In genomic region chr6:158509465-158509864, GRCh38 we compare ENCODE assay signal across 16 cellular contexts. TPM values are rescaled to one million over a fixed set of nuclear protein-coding genes. Genes with fewer than 3 reads are reported as not detected.
DNase-seq lines count a peak whose midpoint lies in the region; ATAC-seq and TF ChIP-seq lines count a peak whose summit lies in the region.
"Had no signal": no experiment of that assay in that cellular context is flagged by ENCODE, and none has a peak within 500 bp of the region (broad histone marks: within the 10 kb centered on the region; RNA-seq: fewer than 3 reads in every experiment).

No MANE protein-coding gene starts in this region.

- H3K9me3 Mint-ChIP-seq in Caco-2 (ENCODE audit: unreplicated experiment) (no peaks in the 10 kb centered on the region), endodermal cell (no peaks in the 10 kb centered on the region)
- no peaks in the 10 kb centered on the region for H3K9me3 Mint-ChIP-seq in stimulated activated naive CD8-positive, alpha-beta T cell treated with anti-CD3 and anti-CD28 coated beads, Interleukin-15, amount 100 ng/mL, for 72 hours
- H3K9me3 Mint-ChIP-seq: CD8-positive, alpha-beta T cell had no signal

- H3K27ac ChIP-seq in IMR-90 (ENCODE audit: insufficient read depth, low read length) (no peak overlapping the region), endodermal cell (ENCODE audit: low read depth, low read length) (no peak overlapping the region), trophoblast cell (ENCODE audit: low read depth, low read length) (no peak overlapping the region)
- H3K27ac ChIP-seq: BLaER1 treated with 17β-estradiol and CSF1 and Interleukin-3, amounts not matched to agents 10 nM and 100 nM had no signal

- DNase-seq in Caco-2 (no peak), IMR-90 (no peak), endodermal cell (peak; percentile 13), trophoblast cell (no peak), DMS53 (lab: John Stamatoyannopoulos, UW) (no peak), MV-4-11 (lab: John Stamatoyannopoulos, UW) (no peak)
- no peak for DNase-seq in stimulated activated naive CD8-positive, alpha-beta T cell treated with anti-CD3 and anti-CD28 coated beads, Interleukin-15, amount 100 ng/mL, for 72 hours
- DNase-seq: 8988T, DMS 273 treated with DMSO at 0.1 percent for 48 hours, GOT3, KG1 had no signal

- H3K23ac ChIP-seq in IMR-90 (ENCODE audit: low read depth, low read length) (no peak overlapping the region), trophoblast cell (ENCODE audit: low read length) (no peak overlapping the region)

- H3K79me1 ChIP-seq in IMR-90 (ENCODE audit: low read depth in 1 of 2, low read length in 2 of 2) (no peaks in the 10 kb centered on the region), trophoblast cell (ENCODE audit: low read length) (no peaks in the 10 kb centered on the region)

- BruUV-seq in Caco-2 (replicated peaks; lab: Mats Ljungman, UMichigan) (TSS peak; percentile 5), IMR-90 (replicated peaks; lab: Mats Ljungman, UMichigan) (TSS peak; percentile 36)

- WGBS in IMR-90 (ENCODE audit: extremely low coverage in 2 of 2, insufficient read length in 1 of 2), 2 experiments, result no CpG with 5 or more reads among the region's 11 CpGs
- WGBS in endodermal cell (ENCODE audit: insufficient coverage in 1 of 2, insufficient read length in 1 of 2), 2 experiments, result 99 to 100% methylated on average over 4 to 11 of the region's 11 CpGs
- WGBS in trophoblast cell (ENCODE audit: extremely low coverage, insufficient coverage, insufficient read length), result no CpG with 5 or more reads among the region's 11 CpGs

- no peak overlapping the region for H4K91ac ChIP-seq in IMR-90 (ENCODE audit: insufficient read depth, low read depth, low read length)
- no peak overlapping the region for H4K91ac ChIP-seq in trophoblast cell (ENCODE audit: low read depth, low read length)

- H4K20me1 ChIP-seq in IMR-90 (ENCODE audit: insufficient read depth, low read length), result no peaks in the 10 kb centered on the region

- intact Hi-C loops in Caco-2 (cut with micrococcal nuclease; ENCODE audit: unreplicated experiment), result no loop called here
- intact Hi-C loops in IMR-90 (cut with micrococcal nuclease), result no loop called here

- no peak overlapping the region for H2BK120ac ChIP-seq in IMR-90 (ENCODE audit: low read depth, low read length)
- no peak overlapping the region for H2BK120ac ChIP-seq in trophoblast cell (ENCODE audit: insufficient read depth, low read length, poor library complexity)

- no peak overlapping the region for H2BK20ac ChIP-seq in IMR-90 (ENCODE audit: low read depth, low read length)

- H3K9ac ChIP-seq in IMR-90 (ENCODE audit: low read depth, low read length) (no peak overlapping the region), endodermal cell (ENCODE audit: extremely low read depth, low read length, poor library complexity, severe bottlenecking) (no peak overlapping the region), trophoblast cell (ENCODE audit: low read length) (no peak overlapping the region)
- H3K9ac ChIP-seq: BLaER1 treated with 17β-estradiol and CSF1 and Interleukin-3, amounts not matched to agents 10 nM and 100 nM had no signal

- H3K36me3 ChIP-seq in Caco-2 (ENCODE audit: control insufficient read depth, insufficient read depth, low read length), result no peaks in the 10 kb centered on the region
- H3K36me3 ChIP-seq in IMR-90 (ENCODE audit: control insufficient read depth, insufficient read depth, low read length), result peaks cover 4% of the 10 kb centered on the region; the same call in 1 of the 2 replicates
- peaks cover 39% of the 10 kb centered on the region for H3K36me3 ChIP-seq in endodermal cell (ENCODE audit: control insufficient read depth, insufficient read depth, low read length)
- peaks cover 18 to 23% of the 10 kb centered on the region in 2 experiments for H3K36me3 ChIP-seq in trophoblast cell (ENCODE audit: control insufficient read depth in 1 of 2, insufficient read depth in 2 of 2, low read length in 2 of 2)
- H3K36me3 ChIP-seq: HAP-1 had no signal

- no peak for TF ChIP-seq CTCF in Caco-2 (IDR thresholded peaks at IDR 0.05; ENCODE audit: insufficient read depth in 1 of 2, low read depth in 1 of 2, low read length in 1 of 2, severe bottlenecking in 1 of 2, unreplicated experiment in 1 of 2)
- TF ChIP-seq CTCF in IMR-90 (conservative IDR thresholded peaks at IDR 0.05; ENCODE audit: low read depth, low read length), result no peak
- TF ChIP-seq CTCF in endodermal cell (conservative IDR thresholded peaks at IDR 0.05), result no peak

- no peak overlapping the region for H4K8ac ChIP-seq in IMR-90 (ENCODE audit: low read depth in 2 of 2, low read length in 2 of 2)
- H4K8ac ChIP-seq in trophoblast cell (ENCODE audit: low read depth, low read length), result no peak overlapping the region

- H4K12ac ChIP-seq in trophoblast cell (ENCODE audit: low read depth, low read length), result no peak overlapping the region

- no peak overlapping the region for H3K4me3 Mint-ChIP-seq in Caco-2 (ENCODE audit: unreplicated experiment)
- H3K4me3 Mint-ChIP-seq in endodermal cell, result no peak overlapping the region
- no peak overlapping the region for H3K4me3 Mint-ChIP-seq in stimulated activated naive CD8-positive, alpha-beta T cell treated with anti-CD3 and anti-CD28 coated beads, Interleukin-15, amount 100 ng/mL, for 72 hours
- H3K4me3 Mint-ChIP-seq: B cell; CD8-positive, alpha-beta T cell had no signal

- H2AK5ac ChIP-seq in IMR-90 (ENCODE audit: low read depth, low read length) (no peak overlapping the region), trophoblast cell (ENCODE audit: low read length) (no peak overlapping the region)

- no peak overlapping the region for H2AFZ ChIP-seq in IMR-90 (replicated peaks; ENCODE audit: low read length, poor library complexity)
- H2AFZ ChIP-seq in trophoblast cell (ENCODE audit: insufficient read depth, low read length, poor library complexity), result no peak overlapping the region

- H3K27ac Mint-ChIP-seq in Caco-2 (ENCODE audit: unreplicated experiment) (no peak overlapping the region), endodermal cell (no peak overlapping the region)
- H3K27ac Mint-ChIP-seq in stimulated activated naive CD8-positive, alpha-beta T cell treated with anti-CD3 and anti-CD28 coated beads, Interleukin-15, amount 100 ng/mL, for 72 hours, result no peak overlapping the region
- H3K27ac Mint-ChIP-seq: B cell; CD8-positive, alpha-beta T cell had no signal

- no peak overlapping the region for H3K18ac ChIP-seq in IMR-90 (ENCODE audit: low read depth, low read length)
- no peak overlapping the region for H3K18ac ChIP-seq in trophoblast cell (ENCODE audit: low read length)

- POLR2A ChIA-PET in Caco-2 (lab: Charles Lee), result no interaction called here
- POLR2A ChIA-PET in IMR-90 (lab: Charles Lee; ENCODE audit: unreplicated experiment), result no interaction called here

- no peak overlapping the region for H4K5ac ChIP-seq in IMR-90 (ENCODE audit: low read depth, low read length)

- no peak for TF ChIP-seq POLR2A in IMR-90 (IDR thresholded peaks at IDR 0.05; ENCODE audit: low read depth, low read length)

- no peaks in the 10 kb centered on the region for H3K27me3 Mint-ChIP-seq in Caco-2 (ENCODE audit: insufficient read depth, unreplicated experiment)
- no peaks in the 10 kb centered on the region for H3K27me3 Mint-ChIP-seq in endodermal cell (ENCODE audit: insufficient read depth)
- no peaks in the 10 kb centered on the region for H3K27me3 Mint-ChIP-seq in stimulated activated naive CD8-positive, alpha-beta T cell treated with anti-CD3 and anti-CD28 coated beads, Interleukin-15, amount 100 ng/mL, for 72 hours
- H3K27me3 Mint-ChIP-seq: B cell had no signal

- H3K4me3 ChIP-seq in Caco-2 (ENCODE audit: low read depth, low read length), result no peak overlapping the region
- H3K4me3 ChIP-seq in IMR-90 (ENCODE audit: insufficient read depth, low read depth, low read length), result no peak overlapping the region
- H3K4me3 ChIP-seq in endodermal cell (ENCODE audit: low read length), result no peak overlapping the region
- H3K4me3 ChIP-seq in trophoblast cell (ENCODE audit: low read depth, low read length), result peak overlapping the region; percentile 20
- H3K4me3 ChIP-seq: BLaER1 treated with 17β-estradiol and CSF1 and Interleukin-3, amounts not matched to agents 10 nM and 100 nM; HAP-1 had no signal

- H3K4me1 Mint-ChIP-seq in Caco-2 (ENCODE audit: low read depth, unreplicated experiment), result no peaks in the 10 kb centered on the region
- H3K4me1 Mint-ChIP-seq in endodermal cell, result peaks cover 1% of the 10 kb centered on the region
- H3K4me1 Mint-ChIP-seq in stimulated activated naive CD8-positive, alpha-beta T cell treated with anti-CD3 and anti-CD28 coated beads, Interleukin-15, amount 100 ng/mL, for 72 hours, result peaks cover 9% of the 10 kb centered on the region

- H3K9me1 ChIP-seq in IMR-90 (ENCODE audit: insufficient read depth, low read length), result no peaks in the 10 kb centered on the region

- no peak overlapping the region for H3K56ac ChIP-seq in IMR-90 (ENCODE audit: extremely low read depth, insufficient read depth, low read length)

- peaks cover 65% of the 10 kb centered on the region for H3K36me3 Mint-ChIP-seq in Caco-2 (ENCODE audit: insufficient read depth, unreplicated experiment)
- peaks cover 35% of the 10 kb centered on the region for H3K36me3 Mint-ChIP-seq in endodermal cell (ENCODE audit: low read depth)

- H3K9me3 ChIP-seq in Caco-2 (no peaks in the 10 kb centered on the region), IMR-90 (ENCODE audit: control insufficient read depth, insufficient read depth, low read length) (no peaks in the 10 kb centered on the region), endodermal cell (ENCODE audit: control insufficient read depth, low read length) (no peaks in the 10 kb centered on the region), trophoblast cell (ENCODE audit: insufficient read depth, low read depth, low read length) (no peaks in the 10 kb centered on the region)
- H3K9me3 ChIP-seq: BLaER1 treated with 17β-estradiol and CSF1 and Interleukin-3, amounts not matched to agents 10 nM and 100 nM; HAP-1 had no signal

- no peak overlapping the region for H2AK9ac ChIP-seq in IMR-90 (replicated peaks; ENCODE audit: low read depth, low read length, poor library complexity)

- CTCF ChIA-PET in Caco-2 (lab: Charles Lee), result no interaction called here
- CTCF ChIA-PET in IMR-90 (lab: Yijun Ruan, JAX), result no interaction called here

- ATAC-seq in IMR-90 (ENCODE audit: low read depth), result no peak
- no peak for ATAC-seq in HG02623 (IDR thresholded peaks at IDR 0.05; ENCODE audit: unreplicated experiment)
- ATAC-seq in stimulated activated naive CD8-positive, alpha-beta T cell treated with anti-CD3 and anti-CD28 coated beads, Interleukin-15, amount 100 ng/mL, for 72 hours, result no peak
- ATAC-seq: CD8-positive, alpha-beta T cell had no signal

- H2BK12ac ChIP-seq in trophoblast cell (ENCODE audit: low read length), result no peak overlapping the region

- H3K4me2 ChIP-seq in IMR-90 (ENCODE audit: low read depth, low read length), result no peak overlapping the region
- H3K4me2 ChIP-seq in trophoblast cell (ENCODE audit: low read length), result no peak overlapping the region
- H3K4me2 ChIP-seq: BLaER1 treated with 17β-estradiol and CSF1 and Interleukin-3, amounts not matched to agents 10 nM and 100 nM had no signal

- H3K14ac ChIP-seq in IMR-90 (replicated peaks; ENCODE audit: low read depth, low read length) (no peak overlapping the region), trophoblast cell (ENCODE audit: low read length) (no peak overlapping the region)

- H3K27me3 ChIP-seq in Caco-2 (replicated peaks; ENCODE audit: control insufficient read depth, insufficient read depth, low read length) (no peaks in the 10 kb centered on the region), IMR-90 (ENCODE audit: control insufficient read depth, insufficient read depth, low read length) (no peaks in the 10 kb centered on the region), endodermal cell (ENCODE audit: control insufficient read depth, insufficient read depth, low read length, poor library complexity, severe bottlenecking) (no peaks in the 10 kb centered on the region), trophoblast cell (ENCODE audit: insufficient read depth, low read length) (no peaks in the 10 kb centered on the region)

- H2BK5ac ChIP-seq in IMR-90 (ENCODE audit: low read depth, low read length, poor library complexity, severe bottlenecking) (no peak overlapping the region), trophoblast cell (ENCODE audit: low read depth, low read length, poor library complexity) (no peak overlapping the region)

- no peak overlapping the region for H2BK15ac ChIP-seq in IMR-90 (ENCODE audit: low read depth, low read length)

- no peak for TF ChIP-seq RAD21 in IMR-90 (IDR thresholded peaks at IDR 0.05; ENCODE audit: low read length)

- no peaks in the 10 kb centered on the region for H3K4me1 ChIP-seq in Caco-2
- H3K4me1 ChIP-seq in IMR-90 (ENCODE audit: control insufficient read depth, insufficient read depth, low read length), result no peaks in the 10 kb centered on the region
- no peaks in the 10 kb centered on the region for H3K4me1 ChIP-seq in endodermal cell (ENCODE audit: control insufficient read depth, insufficient read depth, low read length)
- no peaks in the 10 kb centered on the region for H3K4me1 ChIP-seq in trophoblast cell (ENCODE audit: control insufficient read depth in 1 of 2, insufficient read depth in 2 of 2, low read length in 2 of 2)
- H3K4me1 ChIP-seq: HAP-1 had no signal

- dilution Hi-C loops in IMR-90 (cut with HindIII; ENCODE audit: low sequenced_read_pairs, unreplicated experiment), result no loop called here

- H3K4ac ChIP-seq in IMR-90 (ENCODE audit: low read depth, low read length) (no peak overlapping the region), trophoblast cell (ENCODE audit: low read depth, low read length) (no peak overlapping the region)

- H3K79me2 ChIP-seq in trophoblast cell (ENCODE audit: control insufficient read depth, insufficient read depth, low read length, poor library complexity), result no peaks in the 10 kb centered on the region

- in situ Hi-C loops in IMR-90 (cut with MboI; ENCODE audit: low sequenced_read_pairs), result no loop called here

RNA-seq across cellular contexts. Expression of gene TMEM181, which starts 50.4 kb away (rescaled TPM):
- total RNA-seq in Caco-2 (2022) (25.7 and 26.7 TPM in 2 replicates), IMR-90 (2012; rRNA removed) (27.8 and 40.0 TPM in 2 replicates), endodermal cell (10 to 100 TPM; 21.2 to 21.8 TPM)
- polyA plus RNA-seq in IMR-90 (2012; rRNA removed), result 16.8 and 22.8 TPM in 2 replicates
- polyA plus RNA-seq in IMR-90 (2012; cell fraction: cytosol; rRNA removed), result 6.0 and 9.4 TPM in 2 replicates
- polyA plus RNA-seq in IMR-90 (2012; cell fraction: nucleus; rRNA removed; ENCODE audit: low replicate concordance), result 4.9 and 22.2 TPM in 2 replicates
- polyA plus RNA-seq in endodermal cell (2013, experiment 1 of 2), result 20.7 TPM
- polyA plus RNA-seq in endodermal cell (2013, experiment 2 of 2), result 18.7 TPM
- 10.2 and 10.4 TPM in 2 replicates for polyA plus RNA-seq in trophoblast cell (2013)
